In the genomic region with DNA sequence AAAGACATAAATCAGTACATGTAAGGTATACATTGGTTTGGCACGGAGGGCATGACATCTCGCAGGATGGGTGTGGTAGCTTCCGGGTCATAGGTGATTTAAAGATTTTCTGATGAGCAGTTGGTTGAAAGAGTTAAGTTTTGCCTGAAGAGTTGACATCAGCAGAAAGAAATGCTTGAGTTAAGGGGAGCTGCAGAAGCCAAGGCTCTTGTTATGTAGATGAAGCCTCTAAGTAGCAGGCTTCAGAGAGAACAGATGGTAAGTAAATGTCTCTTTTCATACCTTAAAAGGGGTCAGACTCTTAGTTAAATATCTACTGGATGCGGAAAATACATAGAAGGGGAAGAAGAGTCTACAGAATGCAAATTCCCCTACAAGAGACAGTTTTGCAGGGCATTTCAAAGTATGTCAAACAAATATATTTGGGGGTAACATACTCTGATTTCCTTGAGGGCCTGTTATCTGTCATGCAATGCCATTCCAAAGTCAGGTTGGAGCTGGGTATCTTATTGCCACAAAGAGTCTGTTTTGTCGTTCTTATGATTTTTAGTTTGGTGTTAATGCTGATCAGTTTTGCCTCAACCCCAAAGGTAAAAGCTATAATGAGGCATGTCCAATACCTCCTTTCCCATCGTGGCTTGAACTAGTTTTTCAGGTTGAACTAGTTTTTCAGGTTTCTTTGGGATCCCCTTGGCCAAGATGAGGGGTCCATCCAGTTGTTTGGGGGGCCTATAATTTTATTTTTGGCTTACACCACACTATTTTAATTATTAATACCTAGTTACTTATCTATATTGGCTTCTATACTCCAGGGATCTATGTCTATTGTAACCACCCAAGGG, we compare ENCODE assay signal across 11 cellular contexts.
"Had no signal": no experiment of that assay in that cellular context is flagged by ENCODE, and none has a peak within 500 bp of the region (broad histone marks: within the 10 kb centered on the region; RNA-seq: fewer than 3 reads in every experiment).

No MANE protein-coding gene starts in this region.

- H3K36me3 ChIP-seq: uterus had no signal

- H3K4me3 Mint-ChIP-seq: activated B cell treated with CpG ODN at 0.5 μM for 24 hours; activated CD4-positive, alpha-beta T cell treated with anti-CD3 and anti-CD28 coated beads, Interleukin-2, amount 10 ng/mL, durations not matched to agents 24 days and 14 days; activated T-helper 17 cell treated with anti-CD3 and anti-CD28 coated beads, Interleukin-2, amount 50 U/mL, for 72 hours; stimulated activated naive CD8-positive, alpha-beta T cell treated with anti-CD3 and anti-CD28 coated beads, Interleukin-15, Interleukin-2, amounts not matched to agents 100 ng/mL and 50 ng/mL, for 24 hours; T-helper 1 cell treated with Interleukin-12 subunit alpha and Interleukin-12 subunit beta and Interleukin-4 antibody, amounts not matched to agents 30 μg/mL and 1 μg/mL, for 36 hours had no signal

- H3K9me3 ChIP-seq: testis, uterus had no signal

- H3K4me1 Mint-ChIP-seq: activated CD4-positive, alpha-beta T cell treated with anti-CD3 and anti-CD28 coated beads, Interleukin-2, amount 10 ng/mL, durations not matched to agents 24 days and 14 days; activated T-helper 17 cell treated with anti-CD3 and anti-CD28 coated beads, Interleukin-2, amount 50 U/mL, for 72 hours had no signal

- H3K27me3 ChIP-seq: testis, uterus had no signal

- H3K27ac Mint-ChIP-seq: activated B cell treated with CpG ODN at 0.5 μM for 24 hours; activated CD4-positive, alpha-beta T cell treated with anti-CD3 and anti-CD28 coated beads, Interleukin-2, amount 10 ng/mL, durations not matched to agents 24 days and 14 days; activated T-helper 17 cell treated with anti-CD3 and anti-CD28 coated beads, Interleukin-2, amount 50 U/mL, for 72 hours; stimulated activated naive CD8-positive, alpha-beta T cell treated with anti-CD3 and anti-CD28 coated beads, Interleukin-15, Interleukin-2, amounts not matched to agents 100 ng/mL and 50 ng/mL, for 24 hours; T-helper 1 cell treated with Interleukin-12 subunit alpha and Interleukin-12 subunit beta and Interleukin-4 antibody, amounts not matched to agents 30 μg/mL and 1 μg/mL, for 36 hours had no signal

- H3K4me1 ChIP-seq: testis, uterus had no signal

- H3K27ac ChIP-seq: testis, uterus had no signal

- H3K9me3 Mint-ChIP-seq: activated B cell treated with CpG ODN at 0.5 μM for 24 hours; activated CD4-positive, alpha-beta T cell treated with anti-CD3 and anti-CD28 coated beads, Interleukin-2, amount 10 ng/mL, durations not matched to agents 24 days and 14 days; activated T-helper 17 cell treated with anti-CD3 and anti-CD28 coated beads, Interleukin-2, amount 50 U/mL, for 72 hours; stimulated activated naive CD8-positive, alpha-beta T cell treated with anti-CD3 and anti-CD28 coated beads, Interleukin-15, Interleukin-2, amounts not matched to agents 100 ng/mL and 50 ng/mL, for 24 hours; T-helper 1 cell treated with Interleukin-12 subunit alpha and Interleukin-12 subunit beta and Interleukin-4 antibody, amounts not matched to agents 30 μg/mL and 1 μg/mL, for 36 hours had no signal

- H3K27me3 Mint-ChIP-seq: activated B cell treated with CpG ODN at 0.5 μM for 24 hours had no signal

- H3K4me3 ChIP-seq: testis, uterus had no signal

- ATAC-seq: activated T-helper 17 cell treated with anti-CD3 and anti-CD28 coated beads, Interleukin-2, amount 50 U/mL, for 72 hours had no signal

- DNase-seq: activated B cell treated with CpG ODN at 0.5 μM for 24 hours; activated CD4-positive, alpha-beta T cell treated with anti-CD3 and anti-CD28 coated beads, Interleukin-2, amount 10 ng/mL, durations not matched to agents 24 days and 14 days; activated CD8-positive, alpha-beta memory T cell treated with anti-CD3 and anti-CD28 coated beads for 24 hours; activated naive CD4-positive, alpha-beta T cell treated with anti-CD3 and anti-CD28 coated beads, Interleukin-2, amount 50 U/mL, for 16 hours; stimulated activated CD4-positive, alpha-beta T cell treated with anti-CD3 and anti-CD28 coated beads, Interleukin-15, amount 100 ng/mL, for 24 hours; stimulated activated CD4-positive, alpha-beta T cell treated with anti-CD3 and anti-CD28 coated beads, Interleukin-4, amount 100 ng/mL, for 24 hours; testis; uterus had no signal
